Comparison of ENCODE assay signal across 25 cellular contexts in the genomic region with DNA sequence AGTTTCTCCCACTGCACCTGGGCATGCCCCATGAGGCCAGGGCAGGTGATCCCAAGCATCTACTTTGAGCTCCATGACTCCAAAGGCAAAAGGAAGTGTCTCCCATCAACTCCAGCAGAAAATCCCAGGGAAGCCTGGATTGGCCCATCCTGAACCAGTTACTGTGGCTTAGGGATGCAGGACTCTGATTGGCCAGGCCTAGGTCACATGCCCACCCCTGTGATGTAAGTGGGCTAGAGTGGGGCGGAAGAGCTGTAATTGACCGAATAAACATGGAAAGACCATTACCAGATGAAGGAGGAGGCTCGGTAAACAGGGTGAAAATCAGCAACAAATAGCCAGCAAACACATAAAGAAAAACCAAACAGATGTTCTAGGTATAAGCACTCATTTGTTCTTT. TPM values are rescaled to one million over a fixed set of nuclear protein-coding genes. Genes with fewer than 3 reads are reported as not detected.
DNase-seq lines count a peak whose midpoint lies in the region; ATAC-seq, FAIRE-seq and TF ChIP-seq lines count a peak whose summit lies in the region.
"Had no signal": no experiment of that assay in that cellular context is flagged by ENCODE, and none has a peak within 500 bp of the region (broad histone marks: within the 10 kb centered on the region; RNA-seq: fewer than 3 reads in every experiment).

No MANE protein-coding gene starts in this region.

- H3K27me3 Mint-ChIP-seq in CD8-positive, alpha-beta T cell (ENCODE audit: low read depth): peaks cover 36% of the 10 kb centered on the region

- H3K9me3 Mint-ChIP-seq in CD8-positive, alpha-beta T cell: peaks cover 4% of the 10 kb centered on the region

- DNase-seq in NCI-H748 (lab: John Stamatoyannopoulos, UW; ENCODE audit: unreplicated experiment) (peak; percentile 6), NCI-H748 treated with DMSO at 0.1 percent for 48 hours (lab: John Stamatoyannopoulos, UW) (no peak), K562 (ENCODE audit: extremely low read depth in 1 of 4, low spot score in 3 of 4) (no peak), mesenteric fat pad (ENCODE audit: low spot score) (peak; percentile 43), SW 1271 (lab: John Stamatoyannopoulos, UW) (no peak)
- no peak for DNase-seq in activated naive CD4-positive, alpha-beta T cell treated with anti-CD3 and anti-CD28 coated beads, Interleukin-2, amount 50 U/mL, for 16 hours
- DNase-seq in CD8-positive, alpha-beta T cell: no peak
- DNase-seq: BE2C, DMS153, GM23248, H7, Kasumi-1, NCI-H1105 treated with DMSO at 0.1 percent for 48 hours, NCI-H146, NCI-H2029, NCI-H2227 treated with DMSO at 0.1 percent for 48 hours, NCI-H526 treated with DMSO at 0.1 percent for 48 hours, PC-3, SJCRH30 had no signal

- no peak for TF ChIP-seq EP300 in K562 (IDR thresholded peaks at IDR 0.05; ENCODE audit: low read length)

- TF ChIP-seq CTCF in K562 (IDR thresholded peaks at IDR 0.05 in 2 of 3, conservative IDR thresholded peaks at IDR 0.05 in 1 of 3; ENCODE audit: insufficient read depth in 2 of 3, low read depth in 1 of 3, low read length in 3 of 3): no peak
- no peak for TF ChIP-seq CTCF in CD8-positive, alpha-beta T cell (IDR thresholded peaks at IDR 0.05)

- peaks cover 2 to 7% of the 10 kb centered on the region in 2 experiments; a peak in 1 of 5 replicates for H3K27me3 ChIP-seq in K562 (ENCODE audit: control insufficient read depth in 2 of 2, insufficient read depth in 2 of 2, low read length in 2 of 2)
- no peaks in the 10 kb centered on the region for H3K27me3 ChIP-seq in CD8-positive, alpha-beta T cell (ENCODE audit: insufficient read depth, low read length)
- H3K27me3 ChIP-seq: BE2C, SJCRH30 had no signal

- no peaks in the 10 kb centered on the region for H3K4me1 Mint-ChIP-seq in CD8-positive, alpha-beta T cell (ENCODE audit: low read depth)

- H3K4me3 Mint-ChIP-seq in CD8-positive, alpha-beta T cell: no peak overlapping the region

- H3K4me3 ChIP-seq in K562: no peak overlapping the region
- H3K4me3 ChIP-seq in CD8-positive, alpha-beta T cell (ENCODE audit: low read depth, low read length): no peak overlapping the region
- H3K4me3 ChIP-seq: GM23248, SJCRH30 had no signal

- H4K20me1 ChIP-seq in K562 (replicated peaks; ENCODE audit: control insufficient read depth, insufficient read depth, low read length): no peaks in the 10 kb centered on the region

- CTCF ChIA-PET in K562 (lab: Yijun Ruan, JAX; ENCODE audit: low intra/inter-chr PET ratio): no interaction called here
- CTCF ChIA-PET in CD8-positive, alpha-beta T cell (lab: Charles Lee): no interaction called here

- ATAC-seq in K562: no peak
- ATAC-seq in CD8-positive, alpha-beta T cell: no peak
- ATAC-seq: PC-3, Right ventricle myocardium inferior, SK-N-SH treated with all-trans-retinoic acid at 6 μM for 48 hours had no signal

- H3K27ac Mint-ChIP-seq in CD8-positive, alpha-beta T cell: no peak overlapping the region

- in situ Hi-C loops in K562 (cut with MboI): no loop called here

- H3K4me2 ChIP-seq in K562 (ENCODE audit: insufficient read depth, low read length): no peak overlapping the region

- H3K27ac ChIP-seq in K562 (ENCODE audit: extremely low read depth, low read depth, low read length): no peak overlapping the region
- H3K27ac ChIP-seq in CD8-positive, alpha-beta T cell (ENCODE audit: low read depth, low read length): no peak overlapping the region
- H3K27ac ChIP-seq: 22Rv1, GM23248, SJCRH30 had no signal

- no peak for TF ChIP-seq RAD21 in K562 (CRISPR knock-in tag; conservative IDR thresholded peaks at IDR 0.05 in 1 of 2, IDR thresholded peaks at IDR 0.05 in 1 of 2)

- no peak for FAIRE-seq in K562 (lab: Jason Lieb, UNC)
- FAIRE-seq: GM18507 had no signal

- no peak overlapping the region for H2AFZ ChIP-seq in K562 (ENCODE audit: low read depth, low read length)
- H2AFZ ChIP-seq: GM23248 had no signal

- no peaks in the 10 kb centered on the region for H3K79me2 ChIP-seq in K562 (ENCODE audit: control insufficient read depth, insufficient read depth, low read length)

- no TSS peak for BruUV-seq in K562 (replicated peaks; lab: Mats Ljungman, UMichigan)

- H3K9me3 ChIP-seq in K562 (replicated peaks; ENCODE audit: control insufficient read depth, insufficient read depth, low read depth, low read length): no peaks in the 10 kb centered on the region
- no peaks in the 10 kb centered on the region for H3K9me3 ChIP-seq in CD8-positive, alpha-beta T cell (ENCODE audit: low read length)
- H3K9me3 ChIP-seq: BE2C had no signal

- no peaks in the 10 kb centered on the region for H3K36me3 ChIP-seq in K562 (ENCODE audit: control insufficient read depth, insufficient read depth, low read length)
- H3K36me3 ChIP-seq in CD8-positive, alpha-beta T cell (ENCODE audit: insufficient read depth, low read length): no peaks in the 10 kb centered on the region
- H3K36me3 ChIP-seq: BE2C, SJCRH30 had no signal

- H3K36me3 Mint-ChIP-seq in CD8-positive, alpha-beta T cell: no peaks in the 10 kb centered on the region

- no peak overlapping the region for H3K9ac ChIP-seq in K562 (ENCODE audit: insufficient read depth in 1 of 2, low read depth in 2 of 2, low read length in 2 of 2)
- H3K9ac ChIP-seq: GM23248 had no signal

- no peaks in the 10 kb centered on the region for H3K9me1 ChIP-seq in K562 (ENCODE audit: control insufficient read depth, insufficient read depth, low read length)

- WGBS in K562 (ENCODE audit: insufficient coverage, low coverage, missing lambda C conversion rate): 0% methylated on average over 3 of the region's 3 CpGs

- intact Hi-C loops in K562 (cut with micrococcal nuclease): no loop called here
- intact Hi-C loops in CD8-positive, alpha-beta T cell (cut with DNase I, micrococcal nuclease): no loop called here

- H3K4me1 ChIP-seq in K562 (replicated peaks in 1 of 2; ENCODE audit: control insufficient read depth in 2 of 2, insufficient read depth in 2 of 2, low read length in 2 of 2): no peaks in the 10 kb centered on the region
- H3K4me1 ChIP-seq in CD8-positive, alpha-beta T cell (ENCODE audit: insufficient read depth, low read length): no peaks in the 10 kb centered on the region
- H3K4me1 ChIP-seq: BE2C, SJCRH30 had no signal

- TF ChIP-seq POLR2A in K562 (conservative IDR thresholded peaks at IDR 0.05): no peak

- POLR2A ChIA-PET in K562 (lab: Yijun Ruan, JAX): no interaction called here
- POLR2A ChIA-PET in CD8-positive, alpha-beta T cell (lab: Charles Lee): no interaction called here

TF ChIP-seq in K562, 482 proteins besides CTCF, POLR2A, EP300 and RAD21 (continues in another document):
- TF ChIP-seq LARP7 (IDR thresholded peaks at IDR 0.05) (no peak), FIP1L1 (IDR thresholded peaks at IDR 0.05; ENCODE audit: low read depth, low read length, poor library complexity, severe bottlenecking) (no peak), ILF3 (IDR thresholded peaks at IDR 0.05; ENCODE audit: borderline replicate concordance) (no peak), XRCC4 (IDR thresholded peaks at IDR 0.05; ENCODE audit: extremely low read depth, insufficient read depth, insufficient read length) (no peak), ELF4 (CRISPR knock-in tag; IDR thresholded peaks at IDR 0.05) (no peak), ZNF584 (CRISPR knock-in tag; IDR thresholded peaks at IDR 0.05; ENCODE audit: low read depth) (no peak), ZNF79 (CRISPR knock-in tag; IDR thresholded peaks at IDR 0.05; ENCODE audit: low read depth) (no peak)
- TF ChIP-seq, protein P1, sequence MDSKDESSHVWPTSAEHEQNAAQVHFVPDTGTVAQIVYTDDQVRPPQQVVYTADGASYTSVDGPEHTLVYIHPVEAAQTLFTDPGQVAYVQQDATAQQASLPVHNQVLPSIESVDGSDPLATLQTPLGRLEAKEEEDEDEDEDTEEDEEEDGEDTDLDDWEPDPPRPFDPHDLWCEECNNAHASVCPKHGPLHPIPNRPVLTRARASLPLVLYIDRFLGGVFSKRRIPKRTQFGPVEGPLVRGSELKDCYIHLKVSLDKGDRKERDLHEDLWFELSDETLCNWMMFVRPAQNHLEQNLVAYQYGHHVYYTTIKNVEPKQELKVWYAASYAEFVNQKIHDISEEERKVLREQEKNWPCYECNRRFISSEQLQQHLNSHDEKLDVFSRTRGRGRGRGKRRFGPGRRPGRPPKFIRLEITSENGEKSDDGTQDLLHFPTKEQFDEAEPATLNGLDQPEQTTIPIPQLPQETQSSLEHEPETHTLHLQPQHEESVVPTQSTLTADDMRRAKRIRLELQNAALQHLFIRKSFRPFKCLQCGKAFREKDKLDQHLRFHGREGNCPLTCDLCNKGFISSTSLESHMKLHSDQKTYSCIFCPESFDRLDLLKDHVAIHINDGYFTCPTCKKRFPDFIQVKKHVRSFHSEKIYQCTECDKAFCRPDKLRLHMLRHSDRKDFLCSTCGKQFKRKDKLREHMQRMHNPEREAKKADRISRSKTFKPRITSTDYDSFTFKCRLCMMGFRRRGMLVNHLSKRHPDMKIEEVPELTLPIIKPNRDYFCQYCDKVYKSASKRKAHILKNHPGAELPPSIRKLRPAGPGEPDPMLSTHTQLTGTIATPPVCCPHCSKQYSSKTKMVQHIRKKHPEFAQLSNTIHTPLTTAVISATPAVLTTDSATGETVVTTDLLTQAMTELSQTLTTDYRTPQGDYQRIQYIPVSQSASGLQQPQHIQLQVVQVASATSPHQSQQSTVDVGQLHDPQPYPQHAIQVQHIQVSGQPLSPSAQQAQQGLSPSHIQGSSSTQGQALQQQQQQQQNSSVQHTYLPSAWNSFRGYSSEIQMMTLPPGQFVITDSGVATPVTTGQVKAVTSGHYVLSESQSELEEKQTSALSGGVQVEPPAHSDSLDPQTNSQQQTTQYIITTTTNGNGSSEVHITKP (IDR thresholded peaks at IDR 0.05; ENCODE audit: partially characterized antibody): peak; percentile 15

RNA-seq across cellular contexts. Expression of a gene that starts 45.2 kb away (rescaled TPM):
- total RNA-seq in K562 (2011; cell fraction: chromatin; rRNA removed; ENCODE audit: low replicate concordance): 2.0 and 5.9 TPM in 2 replicates
- total RNA-seq in K562 (2011; cell fraction: nucleolus; rRNA removed): 4.5 and 5.4 TPM in 2 replicates
- 2.7 and 4.0 TPM in 2 replicates for total RNA-seq in K562 (2011; cell fraction: nucleoplasm; rRNA removed)
- total RNA-seq in K562 (2014; rRNA removed) (1.8 and 1.9 TPM in 2 replicates), K562 (2014; rRNA removed; fragmentation: Illumina TruSeq; extraction: Trizol) (0.45 and 0.51 TPM in 2 replicates), K562 (2015; rRNA removed; fragmentation: Illumina TruSeq; extraction: Trizol) (0.79 and 1.2 TPM in 2 replicates), K562 (2021) (1.8 and 2.3 TPM in 2 replicates), mesenteric fat pad (not detected)
- polyA plus RNA-seq in K562 (2011; rRNA removed) (0.89 and 1.5 TPM in 2 replicates), K562 (2014; fragmentation: Illumina TruSeq; extraction: Trizol) (1.1 and 1.6 TPM in 2 replicates), K562 (2014; fragmentation: Nextera tagmentation; extraction: Ambion mirVana) (under 1 TPM; 0.10 to 0.18 TPM), K562 (2014; rRNA removed) (1.6 and 3.6 TPM in 2 replicates)
- polyA plus RNA-seq in K562 (2011; cell fraction: cytosol; rRNA removed): 0.78 and 2.4 TPM in 2 replicates
- 3.5 and 9.8 TPM in 2 replicates for polyA plus RNA-seq in K562 (2011; cell fraction: nucleus; rRNA removed)
- polyA plus RNA-seq in K562 (2012): 1.9 and 2.4 TPM in 2 replicates
- polyA minus RNA-seq in K562 (2011; rRNA and poly(A)+ RNA removed): 0.48 and 0.88 TPM in 2 replicates
- 1.4 and 1.6 TPM in 2 replicates for polyA minus RNA-seq in K562 (2011; cell fraction: cytosol; rRNA and poly(A)+ RNA removed)
- polyA minus RNA-seq in K562 (2011; cell fraction: nucleus; rRNA and poly(A)+ RNA removed): 1.4 and 3.4 TPM in 2 replicates
- 1 to 10 TPM; 6.6 to 7.4 TPM for total RNA-seq in CD8-positive, alpha-beta T cell
- total RNA-seq: HT-29, M059J, PC-3, Right ventricle myocardium inferior had no signal
- polyA plus RNA-seq: GM23248 had no signal

Comparison
In these comparisons a context has a peak if more than half of its experiments do, and no peak if none do; other contexts are left out.
1. DNase-seq: peak in NCI-H748 (single experiment) and mesenteric fat pad (single experiment); none in NCI-H748 treated with DMSO at 0.1 percent for 48 hours (single experiment), K562 (0 of 4), SW 1271 (0 of 2), activated naive CD4-positive, alpha-beta T cell treated with anti-CD3 and anti-CD28 coated beads, Interleukin-2, amount 50 U/mL, for 16 hours (single experiment) and CD8-positive, alpha-beta T cell (0 of 7).